ENCODE assay signal across 2 cellular contexts in genomic region chr4:48064349-48064748, GRCh38.
TF ChIP-seq lines count a peak whose summit lies in the region.

No MANE protein-coding gene starts in this region.

TF ChIP-seq in GM12878, 131 proteins besides CTCF, POLR2A, EP300 and RAD21:
- peak; percentile 43 for TF ChIP-seq YY1 (IDR thresholded peaks at IDR 0.05; ENCODE audit: low read depth, low read length)
- TF ChIP-seq CBX5 (IDR thresholded peaks at IDR 0.05; ENCODE audit: low read depth): peak; percentile 45; the same call in 1 of the 2 replicates
- no peak for TF ChIP-seq CHD2 (IDR thresholded peaks at IDR 0.05; ENCODE audit: borderline replicate concordance, low read depth, low read length)
- TF ChIP-seq BCL3 (IDR thresholded peaks at IDR 0.05; ENCODE audit: borderline replicate concordance, insufficient read depth, low read depth, low read length, poor library complexity, severe bottlenecking): peak; percentile 31
- TF ChIP-seq IRF3 (IDR thresholded peaks at IDR 0.05): no peak
- TF ChIP-seq BHLHE40 (IDR thresholded peaks at IDR 0.05; ENCODE audit: borderline replicate concordance in 1 of 2, low read depth in 2 of 2, low read length in 1 of 2): peak; percentile 16 to 25; a peak in 2 of 4 replicates
- TF ChIP-seq POU2F2 (IDR thresholded peaks at IDR 0.05; ENCODE audit: borderline replicate concordance, low read depth, low read length): 0 out of 3 replicates have a peak, but pooled peaks have one; percentile 50
- TF ChIP-seq REST (IDR thresholded peaks at IDR 0.05; ENCODE audit: low read depth, low read length): no peak
- no peak for TF ChIP-seq IKZF2 (IDR thresholded peaks at IDR 0.05)
- no peak for TF ChIP-seq PML (IDR thresholded peaks at IDR 0.05; ENCODE audit: low read length)
- no peak for TF ChIP-seq MEF2B (IDR thresholded peaks at IDR 0.05; ENCODE audit: partially characterized antibody, poor library complexity, severe bottlenecking)
- no peak for TF ChIP-seq HDAC6 (IDR thresholded peaks at IDR 0.05; ENCODE audit: unreplicated experiment)
- no peak for TF ChIP-seq KDM1A (IDR thresholded peaks at IDR 0.05; ENCODE audit: borderline replicate concordance)
- peak; percentile 69; the same call in 1 of the 2 replicates for TF ChIP-seq ATF2 (IDR thresholded peaks at IDR 0.05; ENCODE audit: low read length)
- peak; percentile 61 for TF ChIP-seq JUNB (IDR thresholded peaks at IDR 0.05)
- peak; percentile 51; the same call in 1 of the 2 replicates for TF ChIP-seq TCF12 (IDR thresholded peaks at IDR 0.05; ENCODE audit: low read depth, low read length)
- peak; percentile 89 for TF ChIP-seq NFIC (IDR thresholded peaks at IDR 0.05; ENCODE audit: low read depth, low read length)
- peak; percentile 72; the same call in 1 of the 2 replicates for TF ChIP-seq CREM (IDR thresholded peaks at IDR 0.05; ENCODE audit: low read depth)
- peak; percentile 94 for TF ChIP-seq CBFB (IDR thresholded peaks at IDR 0.05; ENCODE audit: low read depth)
- peak; percentile 84 for TF ChIP-seq FOXM1 (IDR thresholded peaks at IDR 0.05; ENCODE audit: low read depth, low read length)
- peak; percentile 68; the same call in 1 of the 2 replicates for TF ChIP-seq BCL11A (IDR thresholded peaks at IDR 0.05; ENCODE audit: low read depth, low read length)
- TF ChIP-seq ZBED1 (IDR thresholded peaks at IDR 0.05; ENCODE audit: borderline replicate concordance): 0 out of 2 replicates have a peak, but pooled peaks have one; percentile 24
- TF ChIP-seq EED (IDR thresholded peaks at IDR 0.05; ENCODE audit: low read depth): peak; percentile 73; the same call in 1 of the 2 replicates
- TF ChIP-seq RUNX3 (IDR thresholded peaks at IDR 0.05; ENCODE audit: low read length): peak; percentile 98
- TF ChIP-seq CEBPB (IDR thresholded peaks at IDR 0.05; ENCODE audit: borderline replicate concordance in 1 of 2, low read depth in 2 of 2, low read length in 2 of 2): peak in 1 of 2 experiments; percentile 9; a peak in 1 of 4 replicates

TF ChIP-seq in SK-N-SH, 30 proteins besides CTCF, POLR2A, EP300 and RAD21:
- TF ChIP-seq EZH2phosphoT487 (IDR thresholded peaks at IDR 0.05; ENCODE audit: borderline replicate concordance, low read depth): no peak
- no peak for TF ChIP-seq FOXM1 (IDR thresholded peaks at IDR 0.05; ENCODE audit: low read depth)
- TF ChIP-seq MXI1 (IDR thresholded peaks at IDR 0.05; ENCODE audit: low read depth, low read length): no peak
- no peak for TF ChIP-seq POLR2AphosphoS5 (IDR thresholded peaks at IDR 0.05; ENCODE audit: low read depth, low read length)
- TF ChIP-seq CHD2 (IDR thresholded peaks at IDR 0.05; ENCODE audit: low read length, partially characterized antibody): no peak
- TF ChIP-seq TEAD4 (IDR thresholded peaks at IDR 0.05; ENCODE audit: borderline replicate concordance, insufficient read depth): no peak
- TF ChIP-seq GABPA (IDR thresholded peaks at IDR 0.05; ENCODE audit: low read depth): no peak
- no peak for TF ChIP-seq ZBTB33 (IDR thresholded peaks at IDR 0.05; ENCODE audit: borderline replicate concordance, low read depth)
- no peak for TF ChIP-seq TCF12 (IDR thresholded peaks at IDR 0.05)
- no peak for TF ChIP-seq RFX5 (IDR thresholded peaks at IDR 0.05; ENCODE audit: low read length)
- TF ChIP-seq SIN3A (IDR thresholded peaks at IDR 0.05; ENCODE audit: borderline replicate concordance, low read depth, low read length): no peak
- TF ChIP-seq JUND (IDR thresholded peaks at IDR 0.05): no peak
- TF ChIP-seq FOSL2 (IDR thresholded peaks at IDR 0.05; ENCODE audit: borderline replicate concordance, low read depth): no peak
